Comparison of ENCODE assay signal across 15 cellular contexts in the genomic region with DNA sequence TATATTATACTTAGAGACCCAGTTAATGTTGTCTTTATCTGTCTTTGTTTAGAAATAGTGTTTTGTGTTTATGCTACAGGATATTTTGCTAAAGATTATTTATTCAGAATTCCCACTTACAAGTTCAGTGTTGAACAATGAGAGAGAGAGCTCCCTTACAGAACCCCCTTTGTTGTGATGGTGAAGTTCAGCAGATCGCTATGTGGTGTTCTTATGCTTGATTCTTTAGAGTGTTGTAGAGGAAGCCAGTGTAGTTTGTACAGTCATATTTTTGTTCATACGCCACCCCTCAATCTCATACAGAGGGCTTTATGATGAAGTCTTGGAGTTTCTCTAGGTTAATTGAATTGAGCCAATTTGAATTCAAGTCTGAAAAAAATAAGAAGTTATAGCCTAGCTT.
A peak's percentile ranks its signal among the peaks of the same experiment; 100 is the strongest.
DNase-seq lines count a peak whose midpoint lies in the region; ATAC-seq and TF ChIP-seq lines count a peak whose summit lies in the region.
"Had no signal": no experiment of that assay in that cellular context is flagged by ENCODE, and none has a peak within 500 bp of the region (broad histone marks: within the 10 kb centered on the region; RNA-seq: fewer than 3 reads in every experiment).

No MANE protein-coding gene starts in this region.

- no peak overlapping the region for H3K27ac Mint-ChIP-seq in neural progenitor cell
- H3K27ac Mint-ChIP-seq in CD8-positive, alpha-beta memory T cell = no peak overlapping the region
- H3K27ac Mint-ChIP-seq: CD4-positive, CD25-positive, alpha-beta regulatory T cell; H9 had no signal

- intact Hi-C loops in A673 (cut with micrococcal nuclease; ENCODE audit: unreplicated experiment) (no loop called here), Panc1 (cut with micrococcal nuclease; ENCODE audit: unreplicated experiment) (no loop called here), sciatic nerve (cut with DNase I) (no loop called here)

- CTCF ChIA-PET in A673 (lab: Charles Lee) (no interaction called here), Panc1 (lab: Charles Lee) (no interaction called here)
- CTCF ChIA-PET in CD8-positive, alpha-beta memory T cell (lab: Charles Lee) = no interaction called here

- no peaks in the 10 kb centered on the region for H3K79me2 ChIP-seq in neural progenitor cell (ENCODE audit: low read depth)

- TF ChIP-seq CTCF in A673 (conservative IDR thresholded peaks at IDR 0.05; ENCODE audit: low read depth, low read length) = no peak
- TF ChIP-seq CTCF in Panc1 (IDR thresholded peaks at IDR 0.05) = no peak
- TF ChIP-seq CTCF in neural progenitor cell (IDR thresholded peaks at IDR 0.05) = no peak

- no peak overlapping the region for H3K9ac ChIP-seq in neural progenitor cell

- H3K9me3 Mint-ChIP-seq in neural progenitor cell = no peaks in the 10 kb centered on the region
- H3K9me3 Mint-ChIP-seq in CD8-positive, alpha-beta memory T cell = no peaks in the 10 kb centered on the region
- H3K9me3 Mint-ChIP-seq: H9 had no signal

- BruUV-seq in A673 (replicated peaks; lab: Mats Ljungman, UMichigan) (no TSS peak), Panc1 (replicated peaks; lab: Mats Ljungman, UMichigan) (TSS peak; percentile 3)

- H3K36me3 ChIP-seq in A673 (ENCODE audit: insufficient read depth, low read length, poor library complexity, severe bottlenecking) (no peaks in the 10 kb centered on the region), Panc1 (ENCODE audit: control insufficient read depth, insufficient read depth, low read length) (no peaks in the 10 kb centered on the region), neural progenitor cell (no peaks in the 10 kb centered on the region)
- H3K36me3 ChIP-seq in CD8-positive, alpha-beta memory T cell (ENCODE audit: insufficient read depth, low read length) = no peaks in the 10 kb centered on the region
- H3K36me3 ChIP-seq: BE2C had no signal

- H3K27ac ChIP-seq in A673 (ENCODE audit: low read depth, low read length, poor library complexity, severe bottlenecking) (peak overlapping the region; percentile 28), Panc1 (ENCODE audit: low read length) (no peak overlapping the region), neural progenitor cell (no peak overlapping the region)
- no peak overlapping the region for H3K27ac ChIP-seq in CD8-positive, alpha-beta memory T cell (ENCODE audit: low read depth, low read length)

- in situ Hi-C loops in Panc1 (cut with HindIII; ENCODE audit: low pct_unique_long_range_greater_than_20kb, low sequenced_read_pairs) = no loop called here

- H4K20me1 ChIP-seq in neural progenitor cell (ENCODE audit: low read depth) = no peaks in the 10 kb centered on the region

- H3K27me3 ChIP-seq in A673 (replicated peaks; ENCODE audit: insufficient read depth, low read depth, low read length, poor library complexity) (no peaks in the 10 kb centered on the region), Panc1 (ENCODE audit: control insufficient read depth, insufficient read depth, low read length) (no peaks in the 10 kb centered on the region), neural progenitor cell (no peaks in the 10 kb centered on the region)
- H3K27me3 ChIP-seq in CD8-positive, alpha-beta memory T cell (ENCODE audit: insufficient read depth, low read length, poor library complexity, severe bottlenecking) = no peaks in the 10 kb centered on the region
- H3K27me3 ChIP-seq: BE2C had no signal

- ATAC-seq in Panc1 (no peak), sciatic nerve (peak; percentile 52)
- ATAC-seq: GM12878 had no signal

- POLR2A ChIA-PET in A673 (lab: Charles Lee; ENCODE audit: low non-redundant PET) (no interaction called here), Panc1 (lab: Charles Lee) (interaction anchor here (0.5 kb wide), 1 partner anchor 183 kb away, joined by 3 read pairs; no protein-coding TSS in a partner anchor)
- POLR2A ChIA-PET in CD8-positive, alpha-beta memory T cell (lab: Charles Lee) = no interaction called here

- no peak overlapping the region for H3K4me3 Mint-ChIP-seq in neural progenitor cell
- no peak overlapping the region for H3K4me3 Mint-ChIP-seq in CD8-positive, alpha-beta memory T cell
- H3K4me3 Mint-ChIP-seq: CD4-positive, CD25-positive, alpha-beta regulatory T cell; H9 had no signal

- no peaks in the 10 kb centered on the region for H3F3A ChIP-seq in neural progenitor cell (ENCODE audit: low read depth)

- H3K4me1 Mint-ChIP-seq in neural progenitor cell = no peaks in the 10 kb centered on the region
- peaks cover 3 to 9% (median 9%) of the 10 kb centered on the region in 3 donors for H3K4me1 Mint-ChIP-seq in CD8-positive, alpha-beta memory T cell
- H3K4me1 Mint-ChIP-seq: H9 had no signal

- H2AFZ ChIP-seq in neural progenitor cell (replicated peaks) = no peak overlapping the region

- H3K4me3 ChIP-seq in A673 (ENCODE audit: low read depth, low read length, poor library complexity, severe bottlenecking) (no peak overlapping the region), Panc1 (ENCODE audit: low read depth in 2 of 2, low read length in 2 of 2) (no peak overlapping the region), neural progenitor cell (no peak overlapping the region)
- H3K4me3 ChIP-seq in CD8-positive, alpha-beta memory T cell (ENCODE audit: low read length) = no peak overlapping the region
- H3K4me3 ChIP-seq: GM12878 had no signal

- DNase-seq in A673 (ENCODE audit: low spot score) (no peak), Panc1 (ENCODE audit: low read depth, low spot score) (no peak), medulla oblongata (ENCODE audit: extremely low spot score) (peak; percentile 37), sciatic nerve (ENCODE audit: low spot score) (no peak), neural progenitor cell (ENCODE audit: low spot score) (no peak), DMS79 (lab: John Stamatoyannopoulos, UW) (no peak)
- no peak for DNase-seq in CD8-positive, alpha-beta memory T cell
- DNase-seq: 8988T; BE2C; C1 segment of cervical spinal cord; CD4-positive, CD25-positive, alpha-beta regulatory T cell; DND-41; EL; H9 had no signal

- H3K4me2 ChIP-seq in neural progenitor cell = no peak overlapping the region

- H3K4me1 ChIP-seq in A673 (ENCODE audit: insufficient read depth, low read length, poor library complexity, severe bottlenecking) = peaks cover 41% of the 10 kb centered on the region
- H3K4me1 ChIP-seq in Panc1 (ENCODE audit: control insufficient read depth, insufficient read depth, low read length) = no peaks in the 10 kb centered on the region
- no peaks in the 10 kb centered on the region for H3K4me1 ChIP-seq in neural progenitor cell
- H3K4me1 ChIP-seq in CD8-positive, alpha-beta memory T cell (ENCODE audit: insufficient read depth, low read length) = no peaks in the 10 kb centered on the region
- H3K4me1 ChIP-seq: BE2C had no signal

- H3K27me3 Mint-ChIP-seq in neural progenitor cell (ENCODE audit: insufficient read depth, low read depth) = no peaks in the 10 kb centered on the region
- no peaks in the 10 kb centered on the region for H3K27me3 Mint-ChIP-seq in CD8-positive, alpha-beta memory T cell
- H3K27me3 Mint-ChIP-seq: CD4-positive, CD25-positive, alpha-beta regulatory T cell had no signal

- H3K36me3 Mint-ChIP-seq in neural progenitor cell = no peaks in the 10 kb centered on the region
- peaks cover 2 to 25% (median 5%) of the 10 kb centered on the region in 3 donors for H3K36me3 Mint-ChIP-seq in CD8-positive, alpha-beta memory T cell

- no peaks in the 10 kb centered on the region for H3K9me3 ChIP-seq in A673 (ENCODE audit: low read depth, low read length, poor library complexity, severe bottlenecking)
- no peaks in the 10 kb centered on the region for H3K9me3 ChIP-seq in Panc1 (ENCODE audit: control insufficient read depth, insufficient read depth, low read depth, low read length)
- H3K9me3 ChIP-seq in neural progenitor cell (ENCODE audit: low read depth) = no peaks in the 10 kb centered on the region
- no peaks in the 10 kb centered on the region for H3K9me3 ChIP-seq in CD8-positive, alpha-beta memory T cell (ENCODE audit: low read length)
- H3K9me3 ChIP-seq: BE2C had no signal
